Comparison of ENCODE assay signal across 8 cellular contexts in genomic region chr2:42812899-42813479, GRCh38. TPM values are rescaled to one million over a fixed set of nuclear protein-coding genes. Genes with fewer than 3 reads are reported as not detected.
DNase-seq lines count a peak whose midpoint lies in the region; ATAC-seq, FAIRE-seq and TF ChIP-seq lines count a peak whose summit lies in the region.

No MANE protein-coding gene starts in this region.

- no peak overlapping the region for H4K91ac ChIP-seq in H1 (replicated peaks; ENCODE audit: insufficient read length, low read length)

- H3K56ac ChIP-seq in H1 (replicated peaks; ENCODE audit: insufficient read length, low read depth, low read length), result no peak overlapping the region

- H3K27ac ChIP-seq in PC-9, result no peak overlapping the region
- H3K27ac ChIP-seq in H1 (ENCODE audit: low read depth, low read length), result no peak overlapping the region
- no peak overlapping the region for H3K27ac ChIP-seq in small intestine (ENCODE audit: low read depth in 1 of 2, low read length in 1 of 2)

- H3K9me3 ChIP-seq in PC-9 (ENCODE audit: insufficient read depth, low read depth) (peaks cover 11% of the 10 kb centered on the region; the same call in 1 of the 2 replicates), H1 (ENCODE audit: insufficient read depth in 2 of 2, low read depth in 1 of 2, low read length in 1 of 2) (0 out of 4 replicates have a peak, but pooled peaks cover 0 to 3% of the 10 kb centered on the region in 2 experiments), small intestine (ENCODE audit: control insufficient read depth, low read depth) (no peaks in the 10 kb centered on the region)

- H4K20me1 ChIP-seq in PC-9 (ENCODE audit: insufficient read depth) (no peaks in the 10 kb centered on the region), H1 (replicated peaks in 1 of 2; ENCODE audit: control insufficient read depth in 1 of 2, insufficient read depth in 2 of 2, low read length in 2 of 2) (no peaks in the 10 kb centered on the region)

- H3K27me3 ChIP-seq in PC-9 (ENCODE audit: insufficient read depth, low read depth) (no peaks in the 10 kb centered on the region), H1 (replicated peaks in 1 of 4; ENCODE audit: control insufficient read depth in 3 of 4, extremely low read depth in 1 of 4, insufficient read depth in 3 of 4, low read length in 3 of 4) (no peaks in the 10 kb centered on the region), small intestine (ENCODE audit: control insufficient read depth in 2 of 2, insufficient read depth in 2 of 2, low read length in 2 of 2) (no peaks in the 10 kb centered on the region)

- no peaks in the 10 kb centered on the region for H3K9me2 ChIP-seq in PC-9 (ENCODE audit: insufficient read depth)

- no peak for TF ChIP-seq POLR2A in H1 (IDR thresholded peaks at IDR 0.05; ENCODE audit: control extremely low read depth in 1 of 2, low read depth in 2 of 2, low read length in 2 of 2)

- H3K36me3 ChIP-seq in PC-9 (ENCODE audit: low read depth) (no peaks in the 10 kb centered on the region), H1 (ENCODE audit: control insufficient read depth in 2 of 4, insufficient read depth in 4 of 4, low read length in 3 of 4) (no peaks in the 10 kb centered on the region), small intestine (ENCODE audit: control insufficient read depth in 2 of 2, insufficient read depth in 2 of 2, low read length in 2 of 2) (no peaks in the 10 kb centered on the region)

- no peaks in the 10 kb centered on the region for H3K79me2 ChIP-seq in PC-9 (ENCODE audit: low read depth)
- no peaks in the 10 kb centered on the region for H3K79me2 ChIP-seq in H1 (ENCODE audit: control insufficient read depth in 1 of 2, insufficient read depth in 2 of 2, low read length in 2 of 2)

- H2BK120ac ChIP-seq in H1 (replicated peaks; ENCODE audit: low read depth, low read length), result no peak overlapping the region

- H2BK15ac ChIP-seq in H1 (ENCODE audit: low read length), result no peak overlapping the region

- no peak overlapping the region for H2AK5ac ChIP-seq in H1 (ENCODE audit: low read depth, low read length)

- H3K9ac ChIP-seq in H1 (replicated peaks in 1 of 4; ENCODE audit: extremely low read depth in 1 of 4, low read depth in 3 of 4, low read length in 3 of 4), result no peak overlapping the region

- peaks cover 4% of the 10 kb centered on the region; the same call in 1 of the 2 replicates for H3K23me2 ChIP-seq in H1 (ENCODE audit: low read depth, low read length)

- intact Hi-C loops in PC-9 (cut with micrococcal nuclease; ENCODE audit: unreplicated experiment), result loop anchor here (5.0 kb wide), 1 partner anchor 451 kb away; the partner anchor contains the start of gene COX7A2L

- H3K4ac ChIP-seq in H1 (replicated peaks; ENCODE audit: insufficient read length, low read depth, low read length), result no peak overlapping the region

- H4K8ac ChIP-seq in H1 (ENCODE audit: extremely low read depth, insufficient read depth, low read length), result no peak overlapping the region

- peaks cover 9% of the 10 kb centered on the region for H3K4me1 ChIP-seq in PC-9 (replicated peaks; ENCODE audit: insufficient read depth)
- H3K4me1 ChIP-seq in H1 (replicated peaks in 1 of 4; ENCODE audit: control insufficient read depth in 3 of 4, insufficient read depth in 4 of 4, low read length in 3 of 4), result peaks cover 0 to 3% (median 0%) of the 10 kb centered on the region in 4 experiments; a peak in 4 of 7 replicates
- H3K4me1 ChIP-seq in small intestine (ENCODE audit: control insufficient read depth in 2 of 2, insufficient read depth in 1 of 2, low read depth in 1 of 2, low read length in 1 of 2), result no peaks in the 10 kb centered on the region

- H2AFZ ChIP-seq in PC-9 (no peak overlapping the region), H1 (ENCODE audit: low read length) (no peak overlapping the region)

- no peak overlapping the region for H2BK20ac ChIP-seq in H1 (ENCODE audit: low read length)

- no peaks in the 10 kb centered on the region for H3K79me1 ChIP-seq in H1 (ENCODE audit: low read depth, low read length)

- no peak for TF ChIP-seq RAD21 in H1 (IDR thresholded peaks at IDR 0.05 in 1 of 2, conservative IDR thresholded peaks at IDR 0.05 in 1 of 2; ENCODE audit: low read depth in 2 of 2, low read length in 2 of 2)

- no peak for ATAC-seq in GM18873 (IDR thresholded peaks at IDR 0.05; ENCODE audit: low FRiP score, unreplicated experiment)
- no peak for ATAC-seq in HG03571 (IDR thresholded peaks at IDR 0.05; ENCODE audit: unreplicated experiment)

- no peak overlapping the region for H3K4me2 ChIP-seq in PC-9
- H3K4me2 ChIP-seq in H1 (ENCODE audit: insufficient read depth in 1 of 2, low read depth in 2 of 2, low read length in 2 of 2), result no peak overlapping the region

- no peak overlapping the region for H2BK12ac ChIP-seq in H1 (ENCODE audit: low read depth, low read length)

- no peak overlapping the region for H3K14ac ChIP-seq in H1 (ENCODE audit: insufficient read length)

- H4K5ac ChIP-seq in H1 (ENCODE audit: insufficient read length, low read depth, low read length), result no peak overlapping the region

- H3K4me3 ChIP-seq in PC-9 (no peak overlapping the region), H1 (ENCODE audit: extremely low read depth in 1 of 4, insufficient read depth in 2 of 4, low read depth in 3 of 4, low read length in 4 of 4) (no peak overlapping the region), small intestine (ENCODE audit: low read depth in 1 of 2, low read length in 2 of 2) (no peak overlapping the region)

- POLR2A ChIA-PET in PC-9 (lab: Charles Lee; ENCODE audit: unreplicated experiment) (interaction anchor here (0.7 kb wide), 1 partner anchor 23 kb away, joined by 4 read pairs; no protein-coding TSS in a partner anchor), H1 (lab: Charles Lee; ENCODE audit: partially characterized antibody) (interaction anchor here (1.0 kb wide), 1 partner anchor 63 kb away, joined by 3 read pairs; no protein-coding TSS in a partner anchor)

- DNase-seq in NCI-H82 (lab: John Stamatoyannopoulos, UW) (peak; percentile 49), NCI-H82 treated with DMSO at 0.1 percent for 48 hours (lab: John Stamatoyannopoulos, UW; ENCODE audit: unreplicated experiment) (no peak), PC-9 (no peak), H1 (ENCODE audit: low read depth in 1 of 2, low spot score in 2 of 2) (peak in 1 of 2 experiments; percentile 38), small intestine (peak; percentile 46), NK-92 (lab: John Stamatoyannopoulos, UW; ENCODE audit: unreplicated experiment) (no peak)

- peaks cover 37% of the 10 kb centered on the region for H3F3A ChIP-seq in PC-9 (ENCODE audit: insufficient read depth, low read depth)

- H2BK5ac ChIP-seq in H1 (ENCODE audit: low read depth, low read length), result no peak overlapping the region

- no peak overlapping the region for H3K18ac ChIP-seq in H1 (ENCODE audit: extremely low read depth, low read length)

- WGBS in H1 (ENCODE audit: extremely low coverage in 1 of 2, insufficient coverage in 1 of 2, insufficient read length in 1 of 2, insufficient replicate concordance in 2 of 2, low coverage in 1 of 2, low lambda C conversion rate in 2 of 2, missing lambda C conversion rate in 1 of 2), 2 experiments, result 44% methylated on average over 1 of the region's 1 CpG; no CpG with 5 or more reads in 1 of the 2 experiments
- WGBS in small intestine, 3 donors, result 0 to 32% (median 9%) methylated on average over 1 of the region's 1 CpG

- CTCF ChIA-PET in PC-9 (lab: Charles Lee) (interaction anchor here (0.6 to 1.0 kb wide), 5 partner anchors 12 to 673 kb away, joined by 3 to 4 read pairs (median 3); no protein-coding TSS in a partner anchor), H1 (lab: Charles Lee; ENCODE audit: partially characterized antibody) (interaction anchor here (0.7 to 11.8 kb wide), 29 partner anchors 10 to 985 kb away, joined by 3 to 119 read pairs (median 3); no protein-coding TSS in a partner anchor)

- BruUV-seq in PC-9 (replicated peaks; lab: Mats Ljungman, UMichigan), result no TSS peak

- no peak for TF ChIP-seq EP300 in H1 (IDR thresholded peaks at IDR 0.05; ENCODE audit: borderline replicate concordance in 1 of 2, low read depth in 2 of 2, low read length in 2 of 2)

- TF ChIP-seq CTCF in PC-9 (conservative IDR thresholded peaks at IDR 0.05) (peak; percentile 84), H1 (IDR thresholded peaks at IDR 0.05; ENCODE audit: control extremely low read depth in 1 of 3, insufficient read depth in 1 of 3, low read depth in 1 of 3, low read length in 3 of 3) (peak in 2 of 3 experiments; percentile 55 to 62; a peak in 3 of 4 replicates)

- H3K23ac ChIP-seq in H1 (ENCODE audit: insufficient read length), result no peak overlapping the region

- FAIRE-seq in H1 (lab: Jason Lieb, UNC) (no peak), small intestine (lab: Jason Lieb, UNC) (no peak)

TF ChIP-seq in H1, 55 proteins besides CTCF, POLR2A, EP300 and RAD21 (continues in another document):
- TF ChIP-seq CHD2 (IDR thresholded peaks at IDR 0.05; ENCODE audit: low read length), result no peak

RNA-seq across cellular contexts. Expression of gene HAAO, which starts 20.6 kb away (rescaled TPM):
- total RNA-seq in PC-9 (2021), result 0.73 TPM in 1 of 2 replicates, not detected in the other
- 2.5 and 3.2 TPM in 2 replicates for total RNA-seq in H1 (2021; fragmentation: NEBNext Ultra II Directional; extraction: Animal tissue kit (Norgen Biotek cat#: 25700))
- polyA plus RNA-seq in H1 (2011; rRNA removed) (7.0 and 9.5 TPM in 2 replicates), small intestine (100 to 1,000 TPM in 1 of 3 donors, 10 to 100 TPM in 2; 23.8 to 147 (median 27.6) TPM)
- polyA plus RNA-seq in H1 (2011; cell fraction: cytosol; rRNA removed), result 5.4 TPM
- 12.8 TPM for polyA plus RNA-seq in H1 (2011; cell fraction: nucleus; rRNA removed)
- 2.2 to 6.4 TPM (median 4.5 TPM) in 4 replicates for polyA plus RNA-seq in H1 (2012, experiment 1 of 2)
- polyA plus RNA-seq in H1 (2012, experiment 2 of 2), result 2.6 TPM
- 1.8 TPM for polyA plus RNA-seq in H1 (2013, experiment 1 of 2)
- 1.7 TPM for polyA plus RNA-seq in H1 (2013, experiment 2 of 2)
- polyA minus RNA-seq in H1 (2011; rRNA and poly(A)+ RNA removed), result 3.3 and 5.6 TPM in 2 replicates
- polyA minus RNA-seq in H1 (2011; cell fraction: cytosol; rRNA and poly(A)+ RNA removed), result 1.4 TPM
- polyA minus RNA-seq in H1 (2011; cell fraction: nucleus; rRNA and poly(A)+ RNA removed), result 5.7 TPM

RNA-seq across cellular contexts. Expression of gene OXER1, which starts 49.1 kb away (rescaled TPM):
- total RNA-seq in PC-9 (2021), result not detected in 2 replicates
- 1.2 and 1.3 TPM in 2 replicates for total RNA-seq in H1 (2021; fragmentation: NEBNext Ultra II Directional; extraction: Animal tissue kit (Norgen Biotek cat#: 25700))
- polyA plus RNA-seq in H1 (2011; rRNA removed) (2.9 and 3.7 TPM in 2 replicates), small intestine (10 to 100 TPM in 2 of 3 donors, 1 to 10 TPM in 1; 6.4 to 40.3 (median 10.8) TPM)
- 1.8 TPM for polyA plus RNA-seq in H1 (2011; cell fraction: cytosol; rRNA removed)
- 6.2 TPM for polyA plus RNA-seq in H1 (2011; cell fraction: nucleus; rRNA removed)
- polyA plus RNA-seq in H1 (2012, experiment 1 of 2), result 1.3 to 2.9 TPM (median 2.4 TPM) in 4 replicates
- polyA plus RNA-seq in H1 (2012, experiment 2 of 2), result 0.71 TPM
- 0.65 TPM for polyA plus RNA-seq in H1 (2013, experiment 1 of 2)
- 0.46 TPM for polyA plus RNA-seq in H1 (2013, experiment 2 of 2)
- polyA minus RNA-seq in H1 (2011; rRNA and poly(A)+ RNA removed), result 1.0 and 1.8 TPM in 2 replicates
- polyA minus RNA-seq in H1 (2011; cell fraction: cytosol; rRNA and poly(A)+ RNA removed), result 0.81 TPM
- 2.7 TPM for polyA minus RNA-seq in H1 (2011; cell fraction: nucleus; rRNA and poly(A)+ RNA removed)

Comparison
In these comparisons a context has a peak if more than half of its experiments do, and no peak if none do; other contexts are left out.
1. DNase-seq: peak in NCI-H82 (single experiment) and small intestine (single experiment); none in NCI-H82 treated with DMSO at 0.1 percent for 48 hours (single experiment), PC-9 (0 of 2) and NK-92 (single experiment).